In the genomic region with DNA sequence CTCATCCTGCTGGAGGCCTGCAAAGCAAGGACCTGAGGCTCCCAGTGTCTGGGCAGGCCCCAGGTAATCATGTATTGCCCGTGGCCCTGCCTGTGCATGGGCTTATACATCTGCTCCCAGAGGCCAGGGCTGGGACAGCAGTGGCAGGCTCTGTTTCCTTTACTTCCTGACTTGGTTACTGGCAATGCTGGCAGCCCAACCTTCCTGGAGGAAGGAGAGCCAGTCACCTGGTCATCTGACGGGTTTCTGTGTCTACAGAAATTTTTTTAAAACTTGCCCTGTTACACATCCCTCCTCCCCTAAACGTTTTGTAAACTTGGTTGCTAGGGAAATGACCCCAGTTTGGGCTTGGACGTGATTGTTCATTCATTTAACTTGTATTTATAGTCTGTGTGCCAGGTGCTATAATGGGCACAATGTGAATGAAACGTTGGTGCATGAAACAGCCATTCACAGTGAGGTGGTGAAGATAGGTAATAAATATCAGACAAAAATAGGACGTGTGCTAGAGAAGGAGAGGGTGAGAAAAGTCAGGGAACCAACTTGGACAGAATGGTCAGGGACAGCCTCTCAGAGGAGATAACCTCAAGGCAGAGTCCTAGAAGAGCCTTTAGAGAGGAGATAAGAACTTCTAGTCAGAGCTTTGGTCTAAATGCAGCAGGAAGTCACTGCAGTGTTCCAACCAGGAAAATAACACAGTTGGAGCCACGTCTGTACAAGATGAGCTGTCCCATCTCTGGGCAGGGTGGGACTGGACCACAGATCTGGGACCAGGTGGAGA, we compare ENCODE assay signal across 10 cellular contexts. TPM values are rescaled to one million over a fixed set of nuclear protein-coding genes. Genes with fewer than 3 reads are reported as not detected.
DNase-seq lines count a peak whose midpoint lies in the region; ATAC-seq, FAIRE-seq and TF ChIP-seq lines count a peak whose summit lies in the region.
"Had no signal": no experiment of that assay in that cellular context is flagged by ENCODE, and none has a peak within 500 bp of the region (broad histone marks: within the 10 kb centered on the region; RNA-seq: fewer than 3 reads in every experiment).

No MANE protein-coding gene starts in this region.

- H3K4me1 Mint-ChIP-seq in stimulated activated naive CD8-positive, alpha-beta T cell treated with anti-CD3 and anti-CD28 coated beads, Interleukin-15, Interleukin-2, amounts not matched to agents 100 ng/mL and 50 ng/mL, for 24 hours (ENCODE audit: low read depth): peaks cover 76% of the 10 kb centered on the region
- H3K4me1 Mint-ChIP-seq in chondrocyte (ENCODE audit: low read depth): peaks cover 41% of the 10 kb centered on the region

- intact Hi-C loops in K562 (cut with micrococcal nuclease): loop anchor here (5.0 kb wide), 2 partner anchors 43 to 298 kb away; a partner anchor contains a TSS

- no peak overlapping the region for H3K4me2 ChIP-seq in K562 (ENCODE audit: insufficient read depth, low read length)

- ATAC-seq in stimulated activated naive CD8-positive, alpha-beta T cell treated with anti-CD3 and anti-CD28 coated beads, Interleukin-15, Interleukin-2, amounts not matched to agents 100 U/mL and 50 U/mL, for 24 hours: no peak
- ATAC-seq in K562: peak; percentile 39
- ATAC-seq in lung (ENCODE audit: insufficient read depth, low FRiP score): no peak
- ATAC-seq in HG03196 (IDR thresholded peaks at IDR 0.05; ENCODE audit: unreplicated experiment): no peak

- TF ChIP-seq CTCF in K562 (IDR thresholded peaks at IDR 0.05 in 2 of 3, conservative IDR thresholded peaks at IDR 0.05 in 1 of 3; ENCODE audit: insufficient read depth in 2 of 3, low read depth in 1 of 3, low read length in 3 of 3) (no peak), lung (IDR thresholded peaks at IDR 0.05; ENCODE audit: control extremely low read depth, extremely low read depth) (no peak), coronary artery (IDR thresholded peaks at IDR 0.05) (no peak), chondrocyte (IDR thresholded peaks at IDR 0.05) (no peak)

- H3K27me3 ChIP-seq in K562 (ENCODE audit: control insufficient read depth in 2 of 2, insufficient read depth in 2 of 2, low read length in 2 of 2): no peaks in the 10 kb centered on the region
- no peaks in the 10 kb centered on the region for H3K27me3 ChIP-seq in lung (ENCODE audit: control insufficient read depth, insufficient read depth)

- peak overlapping the region; percentile 94 for H3K27ac Mint-ChIP-seq in stimulated activated naive CD8-positive, alpha-beta T cell treated with anti-CD3 and anti-CD28 coated beads, Interleukin-15, Interleukin-2, amounts not matched to agents 100 ng/mL and 50 ng/mL, for 24 hours
- no peak overlapping the region for H3K27ac Mint-ChIP-seq in chondrocyte (ENCODE audit: unreplicated experiment)

- peak overlapping the region in 1 of 2 experiments; percentile 36; a peak in 1 of 4 replicates for H3K9ac ChIP-seq in K562 (ENCODE audit: insufficient read depth in 1 of 2, low read depth in 2 of 2, low read length in 2 of 2)

- TF ChIP-seq EP300 in K562 (IDR thresholded peaks at IDR 0.05; ENCODE audit: low read length): no peak

- no peak overlapping the region for H2AFZ ChIP-seq in K562 (ENCODE audit: low read depth, low read length)

- peak; percentile 55 for FAIRE-seq in K562 (lab: Jason Lieb, UNC)

- H3K4me3 Mint-ChIP-seq in stimulated activated naive CD8-positive, alpha-beta T cell treated with anti-CD3 and anti-CD28 coated beads, Interleukin-15, Interleukin-2, amounts not matched to agents 100 ng/mL and 50 ng/mL, for 24 hours: peak overlapping the region; percentile 62
- H3K4me3 Mint-ChIP-seq in chondrocyte (ENCODE audit: unreplicated experiment): no peak overlapping the region

- H3K9me1 ChIP-seq in K562 (ENCODE audit: control insufficient read depth, insufficient read depth, low read length): peaks cover 7% of the 10 kb centered on the region

- TF ChIP-seq RAD21 in K562 (CRISPR knock-in tag; conservative IDR thresholded peaks at IDR 0.05 in 1 of 2, IDR thresholded peaks at IDR 0.05 in 1 of 2): no peak

- whole genome bisulfite sequencing in K562 (ENCODE audit: insufficient coverage, low coverage, missing lambda C conversion rate): 25% methylated on average over 6 of the region's 7 CpGs
- 43 to 53% methylated on average over 7 of the region's 7 CpGs for WGBS in lung, 2 donors

- H3K79me2 ChIP-seq in K562 (ENCODE audit: control insufficient read depth, insufficient read depth, low read length): no peaks in the 10 kb centered on the region; the same call in none of the 3 replicates

- H3K27ac ChIP-seq in K562 (ENCODE audit: extremely low read depth, low read depth, low read length) (no peak overlapping the region), lung (ENCODE audit: low read depth in 1 of 2, low read length in 1 of 2) (peak overlapping the region; percentile 71 to 85), coronary artery (peak overlapping the region in 1 of 2 donors; percentile 74)

- no peaks in the 10 kb centered on the region for H3K9me3 ChIP-seq in K562 (replicated peaks; ENCODE audit: control insufficient read depth, insufficient read depth, low read depth, low read length)
- no peaks in the 10 kb centered on the region for H3K9me3 ChIP-seq in lung (ENCODE audit: control insufficient read depth in 2 of 2, insufficient read depth in 1 of 2, low read length in 1 of 2)

- no peak for DNase-seq in stimulated activated naive CD8-positive, alpha-beta T cell treated with anti-CD3 and anti-CD28 coated beads, Interleukin-15, Interleukin-2, amounts not matched to agents 100 U/mL and 50 U/mL, for 24 hours
- DNase-seq in K562 (ENCODE audit: extremely low read depth in 1 of 4, low spot score in 3 of 4) (peak; percentile 18 to 34 (median 27)), lung (ENCODE audit: low spot score) (no peak), DMS 273 treated with DMSO at 0.1 percent for 48 hours (lab: John Stamatoyannopoulos, UW) (no peak), coronary artery (ENCODE audit: low spot score) (no peak), chondrocyte (ENCODE audit: low spot score) (no peak)
- DNase-seq: C1 segment of cervical spinal cord, NCI-H2081 treated with DMSO at 0.1 percent for 48 hours had no signal

- H3K27me3 Mint-ChIP-seq in stimulated activated naive CD8-positive, alpha-beta T cell treated with anti-CD3 and anti-CD28 coated beads, Interleukin-15, Interleukin-2, amounts not matched to agents 100 ng/mL and 50 ng/mL, for 24 hours: no peaks in the 10 kb centered on the region
- no peaks in the 10 kb centered on the region for H3K27me3 Mint-ChIP-seq in chondrocyte (ENCODE audit: low read depth)

- H3K36me3 ChIP-seq in K562 (ENCODE audit: control insufficient read depth, insufficient read depth, low read length): peaks cover 52% of the 10 kb centered on the region; the same call in 1 of the 3 replicates
- peaks cover 0 to 20% of the 10 kb centered on the region in 2 donors for H3K36me3 ChIP-seq in lung (ENCODE audit: control insufficient read depth in 2 of 2, insufficient read depth in 2 of 2, low read length in 2 of 2)

- in situ Hi-C loops in K562 (cut with MboI): loop anchor here (5.0 to 25.0 kb wide), 2 partner anchors 183 to 1048 kb away; a partner anchor contains a TSS

- H3K9me3 Mint-ChIP-seq in stimulated activated naive CD8-positive, alpha-beta T cell treated with anti-CD3 and anti-CD28 coated beads, Interleukin-15, Interleukin-2, amounts not matched to agents 100 ng/mL and 50 ng/mL, for 24 hours: no peaks in the 10 kb centered on the region
- H3K9me3 Mint-ChIP-seq in chondrocyte (ENCODE audit: low read depth): no peaks in the 10 kb centered on the region

- peaks cover 38% of the 10 kb centered on the region for H3K36me3 Mint-ChIP-seq in stimulated activated naive CD8-positive, alpha-beta T cell treated with anti-CD3 and anti-CD28 coated beads, Interleukin-15, Interleukin-2, amounts not matched to agents 100 ng/mL and 50 ng/mL, for 24 hours (ENCODE audit: low read depth)
- peaks cover 26% of the 10 kb centered on the region for H3K36me3 Mint-ChIP-seq in chondrocyte (ENCODE audit: low read depth)

- no peak for TF ChIP-seq POLR2A in K562 (conservative IDR thresholded peaks at IDR 0.05)

- POLR2A ChIA-PET in K562 (lab: Yijun Ruan, JAX): no interaction called here

- H3K4me3 ChIP-seq in K562: no peak overlapping the region
- no peak overlapping the region for H3K4me3 ChIP-seq in lung
- H3K4me3 ChIP-seq in coronary artery: no peak overlapping the region

- CTCF ChIA-PET in K562 (lab: Yijun Ruan, JAX; ENCODE audit: low intra/inter-chr PET ratio): no interaction called here

- H3K4me1 ChIP-seq in K562 (replicated peaks in 1 of 2; ENCODE audit: control insufficient read depth in 2 of 2, insufficient read depth in 2 of 2, low read length in 2 of 2): peaks cover 22 to 29% of the 10 kb centered on the region in 2 experiments
- H3K4me1 ChIP-seq in lung (ENCODE audit: control insufficient read depth in 2 of 2, insufficient read depth in 2 of 2, low read length in 2 of 2): peaks cover 15 to 27% of the 10 kb centered on the region in 2 donors

- H4K20me1 ChIP-seq in K562 (replicated peaks; ENCODE audit: control insufficient read depth, insufficient read depth, low read length): peaks cover 8% of the 10 kb centered on the region; the same call in 1 of the 2 replicates

- no TSS peak for BruUV-seq in K562 (replicated peaks; lab: Mats Ljungman, UMichigan)

RNA-seq across cellular contexts. Expression of a gene that starts 14.1 kb away (rescaled TPM):
- 12.5 and 39.2 TPM in 2 replicates for total RNA-seq in K562 (2011; cell fraction: chromatin; rRNA removed; ENCODE audit: low replicate concordance)
- 61.0 and 67.0 TPM in 2 replicates for total RNA-seq in K562 (2011; cell fraction: nucleolus; rRNA removed)
- total RNA-seq in K562 (2011; cell fraction: nucleoplasm; rRNA removed): 35.3 and 41.1 TPM in 2 replicates
- total RNA-seq in K562 (2014; rRNA removed) (31.0 and 42.5 TPM in 2 replicates), K562 (2014; rRNA removed; fragmentation: Illumina TruSeq; extraction: Trizol) (19.8 and 25.4 TPM in 2 replicates), K562 (2015; rRNA removed; fragmentation: Illumina TruSeq; extraction: Trizol) (31.3 and 34.7 TPM in 2 replicates), K562 (2021) (29.5 and 32.1 TPM in 2 replicates), lung (10 to 100 TPM; 36.1 to 51.2 TPM), chondrocyte (43.0 to 45.0 TPM (median 45.0 TPM) in 3 replicates)
- polyA plus RNA-seq in K562 (2011; rRNA removed) (31.3 and 35.8 TPM in 2 replicates), K562 (2014; fragmentation: Illumina TruSeq; extraction: Trizol) (44.4 and 47.0 TPM in 2 replicates), K562 (2014; fragmentation: Nextera tagmentation; extraction: Ambion mirVana) (10 to 100 TPM in 1 of 2 experiments, 1 to 10 TPM in 1; 4.1 to 20.2 TPM), K562 (2014; rRNA removed) (30.1 and 34.9 TPM in 2 replicates), lung (100 to 1,000 TPM in 1 of 2 donors, 10 to 100 TPM in 1; 59.7 to 105 TPM)
- polyA plus RNA-seq in K562 (2011; cell fraction: cytosol; rRNA removed): 83.8 and 104 TPM in 2 replicates
- 35.5 and 49.7 TPM in 2 replicates for polyA plus RNA-seq in K562 (2011; cell fraction: nucleus; rRNA removed)
- 26.9 and 37.0 TPM in 2 replicates for polyA plus RNA-seq in K562 (2012)
- 35.9 and 38.8 TPM in 2 replicates for polyA minus RNA-seq in K562 (2011; rRNA and poly(A)+ RNA removed)
- 16.5 and 17.7 TPM in 2 replicates for polyA minus RNA-seq in K562 (2011; cell fraction: cytosol; rRNA and poly(A)+ RNA removed)
- polyA minus RNA-seq in K562 (2011; cell fraction: nucleus; rRNA and poly(A)+ RNA removed): 12.3 and 17.1 TPM in 2 replicates

RNA-seq across cellular contexts. Expression of a gene that starts 21.7 kb away (rescaled TPM):
- 0.14 TPM in 1 of 2 replicates, not detected in the other for total RNA-seq in K562 (2011; cell fraction: chromatin; rRNA removed; ENCODE audit: low replicate concordance)
- total RNA-seq in K562 (2011; cell fraction: nucleolus; rRNA removed): 0.33 TPM in 1 of 2 replicates, not detected in the other
- total RNA-seq in K562 (2011; cell fraction: nucleoplasm; rRNA removed): 0.07 and 0.15 TPM in 2 replicates
- total RNA-seq in K562 (2014; rRNA removed) (not detected in 2 replicates), K562 (2014; rRNA removed; fragmentation: Illumina TruSeq; extraction: Trizol) (not detected in 2 replicates), K562 (2015; rRNA removed; fragmentation: Illumina TruSeq; extraction: Trizol) (not detected in 2 replicates), K562 (2021) (not detected in 2 replicates), lung (under 1 TPM; 0.26 to 0.77 TPM), chondrocyte (0.10 TPM in 2 of 3 replicates, not detected in the other)
- polyA plus RNA-seq in K562 (2011; rRNA removed) (not detected in 2 replicates), K562 (2014; fragmentation: Illumina TruSeq; extraction: Trizol) (not detected in 2 replicates), K562 (2014; fragmentation: Nextera tagmentation; extraction: Ambion mirVana) (not detected), K562 (2014; rRNA removed) (not detected in 2 replicates), lung (under 1 TPM; 0.13 to 0.24 TPM)
- not detected in 2 replicates for polyA plus RNA-seq in K562 (2011; cell fraction: cytosol; rRNA removed)
- polyA plus RNA-seq in K562 (2011; cell fraction: nucleus; rRNA removed): not detected in 2 replicates
- not detected in 2 replicates for polyA plus RNA-seq in K562 (2012)
- not detected in 2 replicates for polyA minus RNA-seq in K562 (2011; rRNA and poly(A)+ RNA removed)
- polyA minus RNA-seq in K562 (2011; cell fraction: cytosol; rRNA and poly(A)+ RNA removed): not detected in 2 replicates
- polyA minus RNA-seq in K562 (2011; cell fraction: nucleus; rRNA and poly(A)+ RNA removed): 0.13 TPM in 1 of 2 replicates, not detected in the other

Comparison
In these comparisons a context has a peak if more than half of its experiments do, and no peak if none do; other contexts are left out.
1. DNase-seq: peak in K562 (4 of 4); none in stimulated activated naive CD8-positive, alpha-beta T cell treated with anti-CD3 and anti-CD28 coated beads, Interleukin-15, Interleukin-2, amounts not matched to agents 100 U/mL and 50 U/mL, for 24 hours (single experiment), lung (single experiment), DMS 273 treated with DMSO at 0.1 percent for 48 hours (single experiment), coronary artery (single experiment) and chondrocyte (single experiment).